ENCODE assay signal across 26 cellular contexts in the genomic region with DNA sequence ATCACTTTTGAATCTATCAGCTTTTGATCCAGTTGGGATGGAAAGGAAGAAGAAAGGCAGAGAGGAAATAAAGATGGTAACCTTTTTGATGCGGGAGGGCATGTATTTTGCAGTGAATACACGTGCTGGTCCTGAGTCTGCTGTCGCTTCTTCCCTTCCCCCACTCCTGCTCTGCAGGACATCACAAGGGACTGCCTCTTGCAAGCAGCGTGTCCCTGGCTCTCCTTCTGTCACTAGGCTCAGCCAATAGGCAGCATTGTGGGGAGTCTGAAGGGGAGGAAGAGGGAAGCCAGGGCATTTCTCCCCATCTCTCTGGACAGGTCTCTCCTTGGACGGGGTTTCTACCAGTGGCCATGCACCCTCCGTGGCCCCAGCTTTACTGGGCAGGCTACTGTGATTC. TPM values are rescaled to one million over a fixed set of nuclear protein-coding genes. Genes with fewer than 3 reads are reported as not detected.
A peak's percentile ranks its signal among the peaks of the same experiment; 100 is the strongest.
DNase-seq lines count a peak whose midpoint lies in the region; ATAC-seq and TF ChIP-seq lines count a peak whose summit lies in the region.
"Had no signal": no experiment of that assay in that cellular context is flagged by ENCODE, and none has a peak within 500 bp of the region (broad histone marks: within the 10 kb centered on the region; RNA-seq: fewer than 3 reads in every experiment).

No MANE protein-coding gene starts in this region.

- ATAC-seq in heart left ventricle (no peak), GM18520 (IDR thresholded peaks at IDR 0.05; ENCODE audit: unreplicated experiment) (no peak)
- ATAC-seq: activated naive CD8-positive, alpha-beta T cell treated with anti-CD3 and anti-CD28 coated beads, Interleukin-2, amount 50 U/mL, for 24 hours; naive thymus-derived CD4-positive, alpha-beta T cell; Right ventricle myocardium inferior; T-cell had no signal

- POLR2A ChIA-PET in PC-9 (lab: Charles Lee; ENCODE audit: unreplicated experiment): no interaction called here

- H3K36me3 ChIP-seq in heart left ventricle (no peaks in the 10 kb centered on the region), PC-9 (ENCODE audit: low read depth) (no peaks in the 10 kb centered on the region)
- H3K36me3 ChIP-seq: breast epithelium, esophagus muscularis mucosa, HAP-1, suprapubic skin had no signal

- H4K20me1 ChIP-seq in PC-9 (ENCODE audit: insufficient read depth): no peaks in the 10 kb centered on the region

- intact Hi-C loops in heart left ventricle (cut with DNase I) (loop anchor here in 2 of 10 donors (1.0 to 2.0 kb wide), 2 partner anchors 30 to 205 kb away; no protein-coding TSS in a partner anchor), PC-9 (cut with micrococcal nuclease; ENCODE audit: unreplicated experiment) (loop anchor here (5.0 kb wide), 2 partner anchors 198 to 343 kb away; no protein-coding TSS in a partner anchor)

- H2AFZ ChIP-seq in PC-9: no peak overlapping the region

- CTCF ChIA-PET in PC-9 (lab: Charles Lee): no interaction called here

- H3K27me3 ChIP-seq in heart left ventricle: peaks cover 0 to 24% (median 0%) of the 10 kb centered on the region in 9 donors
- H3K27me3 ChIP-seq in PC-9 (ENCODE audit: insufficient read depth, low read depth): no peaks in the 10 kb centered on the region
- H3K27me3 ChIP-seq: breast epithelium, suprapubic skin had no signal

- peak overlapping the region; percentile 62 for H3K27ac ChIP-seq in substantia nigra (ENCODE audit: low read depth, low read length, poor library complexity, severe bottlenecking)
- H3K27ac ChIP-seq in heart left ventricle: no peak overlapping the region
- H3K27ac ChIP-seq in PC-9: no peak overlapping the region
- H3K27ac ChIP-seq: breast epithelium, C4-2B, esophagus muscularis mucosa, suprapubic skin had no signal

- H3K4me2 ChIP-seq in PC-9: no peak overlapping the region

- no peaks in the 10 kb centered on the region for H3K79me2 ChIP-seq in PC-9 (ENCODE audit: low read depth)

- no peaks in the 10 kb centered on the region for H3K9me2 ChIP-seq in PC-9 (ENCODE audit: insufficient read depth)

- WGBS in heart left ventricle, 4 donors: 36 to 65% (median 55%) methylated on average over 6 of the region's 6 CpGs

- no peak for TF ChIP-seq CTCF in heart left ventricle (IDR thresholded peaks at IDR 0.05)
- TF ChIP-seq CTCF in PC-9 (conservative IDR thresholded peaks at IDR 0.05): no peak

- no peak for TF ChIP-seq POLR2A in heart left ventricle (IDR thresholded peaks at IDR 0.05)

- H3K4me1 ChIP-seq in heart left ventricle: peaks cover 0 to 8% (median 3%) of the 10 kb centered on the region in 12 donors
- no peaks in the 10 kb centered on the region for H3K4me1 ChIP-seq in PC-9 (replicated peaks; ENCODE audit: insufficient read depth)
- H3K4me1 ChIP-seq: breast epithelium, HAP-1 had no signal

- no peaks in the 10 kb centered on the region; the same call in 1 of the 2 replicates for H3F3A ChIP-seq in PC-9 (ENCODE audit: insufficient read depth, low read depth)

- H3K4me3 ChIP-seq in heart left ventricle: no peak overlapping the region
- H3K4me3 ChIP-seq in PC-9: no peak overlapping the region
- H3K4me3 ChIP-seq: breast epithelium, esophagus muscularis mucosa, HAP-1, suprapubic skin had no signal

- H3K9me3 ChIP-seq in heart left ventricle (no peaks in the 10 kb centered on the region), PC-9 (ENCODE audit: insufficient read depth, low read depth) (no peaks in the 10 kb centered on the region)
- H3K9me3 ChIP-seq: breast epithelium, esophagus muscularis mucosa, HAP-1, suprapubic skin had no signal

- DNase-seq in NCI-H510A treated with DMSO at 0.1 percent for 48 hours (lab: John Stamatoyannopoulos, UW) (peak; percentile 58), NCI-H510A (lab: John Stamatoyannopoulos, UW) (no peak), cerebellar cortex (ENCODE audit: low spot score) (peak; percentile 15), left kidney (ENCODE audit: low read depth, low spot score) (peak; percentile 52), substantia nigra (lab: John Stamatoyannopoulos, UW) (peak in 44 of 49 donors; percentile 6 to 83 (median 39)), heart left ventricle (no peak), PC-9 (no peak)
- DNase-seq: activated CD8-positive, alpha-beta memory T cell treated with anti-CD3 and anti-CD28 coated beads, Interleukin-2, amount 50 U/mL, for 48 hours; activated effector memory CD4-positive, alpha-beta T cell treated with Interleukin-2 at 50 U/mL for 16 hours; activated naive CD8-positive, alpha-beta T cell treated with anti-CD3 and anti-CD28 coated beads, Interleukin-2, amount 50 U/mL, for 24 hours; GF-D8; naive thymus-derived CD4-positive, alpha-beta T cell; NCI-H1694; stimulated activated CD4-positive, alpha-beta T cell treated with anti-CD3 and anti-CD28 coated beads, Interleukin-12 subunit alpha, Interleukin-12 subunit beta, amount 100 ng/mL, for 4 hours; T-cell had no signal

- BruUV-seq in PC-9 (replicated peaks; lab: Mats Ljungman, UMichigan): no TSS peak

RNA-seq across cellular contexts. Expression of a gene that starts 15.7 kb away (rescaled TPM):
- total RNA-seq in heart left ventricle (1 to 10 TPM in 6 of 9 donors, under 1 TPM in 3; 0.50 to 5.4 (median 1.6) TPM), PC-9 (2021) (not detected in 2 replicates)
- polyA plus RNA-seq in heart left ventricle: 1 to 10 TPM; 1.2 to 2.1 TPM
- total RNA-seq: dermis microvascular lymphatic vessel endothelial cell; lung microvascular endothelial cell; naive thymus-derived CD4-positive, alpha-beta T cell; T-cell had no signal
- polyA plus RNA-seq: keratinocyte; naive thymus-derived CD4-positive, alpha-beta T cell had no signal

RNA-seq across cellular contexts. Expression of a gene that starts 39.2 kb away (rescaled TPM):
- total RNA-seq in heart left ventricle (not detected), PC-9 (2021) (not detected in 2 replicates)
- not detected for polyA plus RNA-seq in heart left ventricle
- total RNA-seq: breast epithelium; dermis microvascular lymphatic vessel endothelial cell; esophagus muscularis mucosa; lung microvascular endothelial cell; M059J; naive thymus-derived CD4-positive, alpha-beta T cell; Right ventricle myocardium inferior; suprapubic skin; T-cell had no signal
- polyA plus RNA-seq: keratinocyte; naive thymus-derived CD4-positive, alpha-beta T cell had no signal

Comparison
In these comparisons a context has a peak if more than half of its experiments do, and no peak if none do; other contexts are left out.
1. DNase-seq: peak in NCI-H510A treated with DMSO at 0.1 percent for 48 hours (single experiment), cerebellar cortex (single experiment), left kidney (single experiment) and substantia nigra (44 of 49); none in NCI-H510A (single experiment), heart left ventricle (0 of 5) and PC-9 (0 of 2).